21 cellular contexts compared by ENCODE assay signal in the genomic region with DNA sequence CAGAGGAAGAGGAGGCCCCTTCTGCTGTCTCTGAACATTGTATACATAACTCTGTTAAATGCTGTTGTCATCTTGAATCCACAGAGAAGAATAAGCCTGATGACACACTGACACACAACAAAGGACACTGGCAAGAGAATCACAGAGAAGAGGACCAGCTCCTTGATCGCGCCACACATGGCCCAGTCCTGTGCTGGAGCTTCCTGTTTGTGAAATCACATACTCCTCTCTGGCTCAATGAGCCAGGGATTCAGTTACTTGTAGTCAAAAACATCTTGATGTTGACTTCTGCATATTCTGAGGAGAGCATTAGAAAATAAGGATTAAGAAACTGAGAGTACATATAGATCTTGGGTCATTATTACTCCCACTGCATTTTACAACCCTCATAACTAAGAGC.
"Had no signal": no experiment of that assay in that cellular context is flagged by ENCODE, and none has a peak within 500 bp of the region (broad histone marks: within the 10 kb centered on the region; RNA-seq: fewer than 3 reads in every experiment).

No MANE protein-coding gene starts in this region.

- H3K9me3 Mint-ChIP-seq: activated CD4-positive, alpha-beta T cell treated with anti-CD3 and anti-CD28 coated beads, Interleukin-2, amount 10 ng/mL, durations not matched to agents 7 days and 5 days; activated naive CD4-positive, alpha-beta T cell treated with anti-CD3 and anti-CD28 coated beads, Interleukin-2, amount 10 ng/mL, durations not matched to agents 7 days and 5 days; activated T-cell treated with anti-CD3 and anti-CD28 coated beads, Interleukin-2, amount 50 U/mL, for 4 hours; mesothelial cell of epicardium; nephron progenitor cell had no signal

- H3K36me3 ChIP-seq: ascending aorta, esophagus squamous epithelium, left lung, transverse colon, vagina had no signal

- H3K27ac ChIP-seq: ascending aorta, esophagus squamous epithelium, left lung, transverse colon, vagina had no signal

- ATAC-seq: activated CD4-positive, CD25-positive, alpha-beta regulatory T cell treated with anti-CD3 and anti-CD28 coated beads, Interleukin-2, amount 50 U/mL, for 24 hours; activated CD8-positive, alpha-beta T cell treated with anti-CD3 and anti-CD28 coated beads, Interleukin-2, amount 10 ng/mL, durations not matched to agents 7 days and 5 days; activated T-cell treated with anti-CD3 and anti-CD28 coated beads, Interleukin-2, amount 50 U/mL, for 4 hours; left lung; stimulated activated naive CD8-positive, alpha-beta T cell treated with anti-CD3 and anti-CD28 coated beads, Interleukin-15, Interleukin-2, amounts not matched to agents 100 U/mL and 50 U/mL, for 24 hours had no signal

- H3K27me3 ChIP-seq: ascending aorta, esophagus squamous epithelium, left lung, transverse colon, vagina had no signal

- H3K27ac Mint-ChIP-seq: activated CD4-positive, alpha-beta T cell treated with anti-CD3 and anti-CD28 coated beads, Interleukin-2, amount 10 ng/mL, durations not matched to agents 7 days and 5 days; activated CD8-positive, alpha-beta T cell treated with anti-CD3 and anti-CD28 coated beads, Interleukin-2, amount 10 ng/mL, durations not matched to agents 7 days and 5 days; activated naive CD4-positive, alpha-beta T cell treated with anti-CD3 and anti-CD28 coated beads, Interleukin-2, amount 10 ng/mL, durations not matched to agents 7 days and 5 days; mesothelial cell of epicardium; nephron progenitor cell had no signal

- H3K4me1 Mint-ChIP-seq: activated CD4-positive, alpha-beta T cell treated with anti-CD3 and anti-CD28 coated beads, Interleukin-2, amount 10 ng/mL, durations not matched to agents 7 days and 5 days; activated naive CD4-positive, alpha-beta T cell treated with anti-CD3 and anti-CD28 coated beads, Interleukin-2, amount 10 ng/mL, durations not matched to agents 7 days and 5 days had no signal

- H3K4me3 Mint-ChIP-seq: activated CD4-positive, alpha-beta T cell treated with anti-CD3 and anti-CD28 coated beads, Interleukin-2, amount 10 ng/mL, durations not matched to agents 7 days and 5 days; activated CD8-positive, alpha-beta T cell treated with anti-CD3 and anti-CD28 coated beads, Interleukin-2, amount 10 ng/mL, durations not matched to agents 7 days and 5 days; activated naive CD4-positive, alpha-beta T cell treated with anti-CD3 and anti-CD28 coated beads, Interleukin-2, amount 10 ng/mL, durations not matched to agents 7 days and 5 days; activated T-cell treated with anti-CD3 and anti-CD28 coated beads, Interleukin-2, amount 50 U/mL, for 4 hours; mesothelial cell of epicardium; nephron progenitor cell had no signal

- H3K4me3 ChIP-seq: ascending aorta, esophagus squamous epithelium, left lung, transverse colon, vagina had no signal

- H3K27me3 Mint-ChIP-seq: activated CD4-positive, alpha-beta T cell treated with anti-CD3 and anti-CD28 coated beads, Interleukin-2, amount 10 ng/mL, durations not matched to agents 7 days and 5 days; activated naive CD4-positive, alpha-beta T cell treated with anti-CD3 and anti-CD28 coated beads, Interleukin-2, amount 10 ng/mL, durations not matched to agents 7 days and 5 days had no signal

- H3K36me3 Mint-ChIP-seq: activated naive CD4-positive, alpha-beta T cell treated with anti-CD3 and anti-CD28 coated beads, Interleukin-2, amount 10 ng/mL, durations not matched to agents 7 days and 5 days; mesothelial cell of epicardium had no signal

- DNase-seq: activated CD4-positive, alpha-beta T cell treated with anti-CD3 and anti-CD28 coated beads, Interleukin-2, amount 10 ng/mL, durations not matched to agents 7 days and 5 days; activated CD8-positive, alpha-beta T cell treated with anti-CD3 and anti-CD28 coated beads, Interleukin-2, amount 10 ng/mL, durations not matched to agents 7 days and 5 days; activated naive CD4-positive, alpha-beta T cell treated with anti-CD3 and anti-CD28 coated beads, Interleukin-2, amount 10 ng/mL, durations not matched to agents 7 days and 5 days; activated T-cell treated with anti-CD3 and anti-CD28 coated beads, Interleukin-2, amount 50 U/mL, for 4 hours; cerebellar nuclear complex; effector memory CD4-positive, alpha-beta T cell; esophagus squamous epithelium; foreskin fibroblast; hypothalamus; left lung; nephron progenitor cell; nucleus accumbens; stimulated activated CD4-positive, alpha-beta T cell treated with anti-CD3 and anti-CD28 coated beads, Interleukin-12 subunit alpha, Interleukin-12 subunit beta, amount 100 ng/mL, for 4 hours; stimulated activated CD4-positive, alpha-beta T cell treated with anti-CD3 and anti-CD28 coated beads, Interleukin-1b, Interleukin-23, amount 100 ng/mL, for 48 hours; stimulated activated naive CD8-positive, alpha-beta T cell treated with anti-CD3 and anti-CD28 coated beads, Interleukin-15, Interleukin-2, amounts not matched to agents 100 U/mL and 50 U/mL, for 24 hours; T1000; transverse colon had no signal
